In genomic region chr3:4751057-4752051, GRCh38 we compare ENCODE assay signal across 8 cellular contexts.
A peak's percentile ranks its signal among the peaks of the same experiment; 100 is the strongest.
DNase-seq lines count a peak whose midpoint lies in the region; ATAC-seq, FAIRE-seq and TF ChIP-seq lines count a peak whose summit lies in the region.

No MANE protein-coding gene starts in this region.

- H3K14ac ChIP-seq in IMR-90 (replicated peaks; ENCODE audit: low read depth, low read length): no peak overlapping the region

- peaks cover 30% of the 10 kb centered on the region for H3K4me1 Mint-ChIP-seq in astrocyte (ENCODE audit: low read depth, unreplicated experiment)
- H3K4me1 Mint-ChIP-seq in stimulated activated naive CD8-positive, alpha-beta T cell treated with anti-CD3 and anti-CD28 coated beads, Interleukin-15, amount 100 ng/mL, for 72 hours: peaks cover 78% of the 10 kb centered on the region

- H3K4me2 ChIP-seq in IMR-90 (ENCODE audit: low read depth, low read length) (no peak overlapping the region), astrocyte (ENCODE audit: low read length) (peak overlapping the region; percentile 71), keratinocyte (ENCODE audit: control insufficient read depth, extremely low read depth, insufficient read depth, low read depth, low read length) (peak overlapping the region; percentile 53)

- H3K27ac Mint-ChIP-seq in astrocyte (ENCODE audit: unreplicated experiment): peak overlapping the region; percentile 97
- H3K27ac Mint-ChIP-seq in stimulated activated naive CD8-positive, alpha-beta T cell treated with anti-CD3 and anti-CD28 coated beads, Interleukin-15, amount 100 ng/mL, for 72 hours: peak overlapping the region; percentile 86 to 96

- H3K36me3 Mint-ChIP-seq in astrocyte (ENCODE audit: low read depth, unreplicated experiment): peaks cover 17% of the 10 kb centered on the region

- FAIRE-seq in astrocyte (lab: Jason Lieb, UNC) (no peak), keratinocyte (lab: Jason Lieb, UNC) (no peak)

- CTCF ChIA-PET in AG04450 (lab: Charles Lee): interaction anchor here (0.6 to 1.6 kb wide), 3 partner anchors 21 to 225 kb away, joined by 3 to 4 read pairs (median 3); no protein-coding TSS in a partner anchor
- CTCF ChIA-PET in IMR-90 (lab: Yijun Ruan, JAX): interaction anchor here (0.6 kb wide), 1 partner anchor 37 kb away, joined by 4 read pairs; no protein-coding TSS in a partner anchor

- peaks cover 3% of the 10 kb centered on the region for H3K9me3 Mint-ChIP-seq in astrocyte (ENCODE audit: unreplicated experiment)
- peaks cover 0 to 5% of the 10 kb centered on the region in 2 donors for H3K9me3 Mint-ChIP-seq in stimulated activated naive CD8-positive, alpha-beta T cell treated with anti-CD3 and anti-CD28 coated beads, Interleukin-15, amount 100 ng/mL, for 72 hours

- no peak overlapping the region for H2AK5ac ChIP-seq in IMR-90 (ENCODE audit: low read depth, low read length)

- no peak overlapping the region for H3K4ac ChIP-seq in IMR-90 (ENCODE audit: low read depth, low read length)

- peaks cover 10% of the 10 kb centered on the region for H3K4me1 ChIP-seq in IMR-90 (ENCODE audit: control insufficient read depth, insufficient read depth, low read length)
- peaks cover 33% of the 10 kb centered on the region for H3K4me1 ChIP-seq in astrocyte (ENCODE audit: insufficient read depth, low read length)
- H3K4me1 ChIP-seq in keratinocyte (ENCODE audit: control insufficient read depth, extremely low read depth, insufficient read depth, low read length): peaks cover 29% of the 10 kb centered on the region

- peaks cover 6% of the 10 kb centered on the region for H3K27me3 Mint-ChIP-seq in astrocyte (ENCODE audit: low read depth, unreplicated experiment)
- no peaks in the 10 kb centered on the region for H3K27me3 Mint-ChIP-seq in stimulated activated naive CD8-positive, alpha-beta T cell treated with anti-CD3 and anti-CD28 coated beads, Interleukin-15, amount 100 ng/mL, for 72 hours

- POLR2A ChIA-PET in AG04450 (lab: Yijun Ruan, JAX) (interaction anchor here (0.6 to 0.7 kb wide), 2 partner anchors 71 to 103 kb away, joined by 5 to 7 read pairs; no protein-coding TSS in a partner anchor), IMR-90 (lab: Charles Lee; ENCODE audit: unreplicated experiment) (interaction anchor here (0.6 kb wide), 1 partner anchor 212 kb away, joined by 7 read pairs; no protein-coding TSS in a partner anchor)

- peak overlapping the region; percentile 52 for H3K27ac ChIP-seq in AG04450 (ENCODE audit: low read depth, low read length)
- H3K27ac ChIP-seq in IMR-90 (ENCODE audit: insufficient read depth, low read length): no peak overlapping the region
- H3K27ac ChIP-seq in astrocyte (ENCODE audit: low read depth, low read length): peak overlapping the region; percentile 76
- H3K27ac ChIP-seq in keratinocyte (ENCODE audit: control insufficient read depth, insufficient read depth, low read length): peak overlapping the region; percentile 45

- BruUV-seq in IMR-90 (replicated peaks; lab: Mats Ljungman, UMichigan): no TSS peak

- TF ChIP-seq CTCF in AG04450 (IDR thresholded peaks at IDR 0.05; ENCODE audit: low read depth, low read length) (no peak), IMR-90 (conservative IDR thresholded peaks at IDR 0.05; ENCODE audit: low read depth, low read length) (no peak), astrocyte (IDR thresholded peaks at IDR 0.05; ENCODE audit: insufficient read depth, low read depth, low read length) (no peak), keratinocyte (optimal IDR thresholded peaks at IDR 0.05 in 1 of 3, IDR thresholded peaks at IDR 0.05 in 1 of 3, conservative IDR thresholded peaks at IDR 0.05 in 1 of 3; ENCODE audit: extremely low read depth in 1 of 3, insufficient read depth in 2 of 3, low read length in 3 of 3) (no peak)

- peaks cover 12% of the 10 kb centered on the region for H3K27me3 ChIP-seq in AG04450 (ENCODE audit: control insufficient read depth, insufficient read depth, low read length)
- H3K27me3 ChIP-seq in IMR-90 (ENCODE audit: control insufficient read depth, insufficient read depth, low read length): peaks cover 26% of the 10 kb centered on the region
- H3K27me3 ChIP-seq in astrocyte (ENCODE audit: insufficient read depth, low read length): peaks cover 4% of the 10 kb centered on the region
- peaks cover 3% of the 10 kb centered on the region for H3K27me3 ChIP-seq in keratinocyte (ENCODE audit: control insufficient read depth, extremely low read depth, insufficient read depth, low read length)

- H3K9me3 ChIP-seq in AG04450 (ENCODE audit: control insufficient read depth, insufficient read depth, low read length) (peaks cover 8% of the 10 kb centered on the region), IMR-90 (ENCODE audit: control insufficient read depth, insufficient read depth, low read length) (no peaks in the 10 kb centered on the region; the same call in 1 of the 2 replicates), astrocyte (ENCODE audit: insufficient read depth, low read depth, low read length) (no peaks in the 10 kb centered on the region), keratinocyte (ENCODE audit: control insufficient read depth, low read depth, low read length) (no peaks in the 10 kb centered on the region)

- H3K56ac ChIP-seq in IMR-90 (ENCODE audit: extremely low read depth, insufficient read depth, low read length): no peak overlapping the region

- H3K79me1 ChIP-seq in IMR-90 (ENCODE audit: low read depth in 1 of 2, low read length in 2 of 2): no peaks in the 10 kb centered on the region

- ATAC-seq in IMR-90 (ENCODE audit: low read depth) (peak; percentile 60), HG02973 (IDR thresholded peaks at IDR 0.05; ENCODE audit: unreplicated experiment) (no peak)
- ATAC-seq in stimulated activated naive CD8-positive, alpha-beta T cell treated with anti-CD3 and anti-CD28 coated beads, Interleukin-15, amount 100 ng/mL, for 72 hours: peak; percentile 38

- no peaks in the 10 kb centered on the region for H3K9me1 ChIP-seq in IMR-90 (ENCODE audit: insufficient read depth, low read length)
- H3K9me1 ChIP-seq in keratinocyte (ENCODE audit: control insufficient read depth, extremely low read depth, insufficient read depth, low read length): no peaks in the 10 kb centered on the region

- no peak overlapping the region for H4K8ac ChIP-seq in IMR-90 (ENCODE audit: low read depth in 2 of 2, low read length in 2 of 2)

- no peak overlapping the region for H2BK20ac ChIP-seq in IMR-90 (ENCODE audit: low read depth, low read length)

- no peaks in the 10 kb centered on the region for H4K20me1 ChIP-seq in IMR-90 (ENCODE audit: insufficient read depth, low read length)
- H4K20me1 ChIP-seq in astrocyte (ENCODE audit: insufficient read depth, low read length): no peaks in the 10 kb centered on the region
- H4K20me1 ChIP-seq in keratinocyte (ENCODE audit: control insufficient read depth, extremely low read depth, insufficient read depth, low read length): no peaks in the 10 kb centered on the region

- H2BK120ac ChIP-seq in IMR-90 (ENCODE audit: low read depth, low read length): no peak overlapping the region

- H3K18ac ChIP-seq in IMR-90 (ENCODE audit: low read depth, low read length): 0 out of 2 replicates have a peak overlapping the region, but pooled peaks have one; percentile 25

- H2AFZ ChIP-seq in IMR-90 (replicated peaks; ENCODE audit: low read length, poor library complexity) (no peak overlapping the region), astrocyte (ENCODE audit: low read depth, low read length) (no peak overlapping the region), keratinocyte (ENCODE audit: control insufficient read depth, low read length) (no peak overlapping the region)

- no peak for TF ChIP-seq RAD21 in IMR-90 (IDR thresholded peaks at IDR 0.05; ENCODE audit: low read length)

- intact Hi-C loops in IMR-90 (cut with micrococcal nuclease): no loop called here

- WGBS in IMR-90 (ENCODE audit: extremely low coverage in 2 of 2, insufficient read length in 1 of 2), 2 experiments: 92% methylated on average over 1 of the region's 12 CpGs; no CpG with 5 or more reads in 1 of the 2 experiments

- TF ChIP-seq POLR2A in IMR-90 (IDR thresholded peaks at IDR 0.05; ENCODE audit: low read depth, low read length): no peak

- DNase-seq in AG04450 (ENCODE audit: low read depth, low spot score) (peak; percentile 61), IMR-90 (peak; percentile 87), astrocyte (ENCODE audit: low read depth) (peak; percentile 96), keratinocyte (ENCODE audit: low read depth, low spot score) (peak; percentile 38), NCI-H2107 treated with DMSO at 0.1 percent for 48 hours (lab: John Stamatoyannopoulos, UW; ENCODE audit: unreplicated experiment) (no peak), DMS53 treated with DMSO at 0.1 percent for 48 hours (lab: John Stamatoyannopoulos, UW; ENCODE audit: unreplicated experiment) (no peak)
- DNase-seq in stimulated activated naive CD8-positive, alpha-beta T cell treated with anti-CD3 and anti-CD28 coated beads, Interleukin-15, amount 100 ng/mL, for 72 hours: peak in 1 of 2 donors; percentile 19

- no peak overlapping the region for H3K9ac ChIP-seq in IMR-90 (ENCODE audit: low read depth, low read length)
- peak overlapping the region; percentile 72 for H3K9ac ChIP-seq in astrocyte (ENCODE audit: low read length)
- H3K9ac ChIP-seq in keratinocyte (ENCODE audit: control insufficient read depth, extremely low read depth, insufficient read depth, low read length): peak overlapping the region; percentile 45

- in situ Hi-C loops in IMR-90 (cut with MboI; ENCODE audit: low sequenced_read_pairs): no loop called here

- H3K79me2 ChIP-seq in astrocyte (ENCODE audit: insufficient read depth, low read length): no peaks in the 10 kb centered on the region
- no peaks in the 10 kb centered on the region for H3K79me2 ChIP-seq in keratinocyte (ENCODE audit: control insufficient read depth, insufficient read depth, low read length)

- H3K36me3 ChIP-seq in IMR-90 (ENCODE audit: control insufficient read depth, insufficient read depth, low read length) (no peaks in the 10 kb centered on the region), astrocyte (ENCODE audit: insufficient read depth, low read length) (no peaks in the 10 kb centered on the region), keratinocyte (ENCODE audit: control insufficient read depth in 2 of 2, extremely low read depth in 1 of 2, insufficient read depth in 2 of 2, low read length in 2 of 2) (no peaks in the 10 kb centered on the region)

- no peak overlapping the region for H2BK15ac ChIP-seq in IMR-90 (ENCODE audit: low read depth, low read length)

- H4K91ac ChIP-seq in IMR-90 (ENCODE audit: insufficient read depth, low read depth, low read length): no peak overlapping the region

- no peak overlapping the region for H4K5ac ChIP-seq in IMR-90 (ENCODE audit: low read depth, low read length)

- no peak overlapping the region for H2BK5ac ChIP-seq in IMR-90 (ENCODE audit: low read depth, low read length, poor library complexity, severe bottlenecking)

- H3K4me3 ChIP-seq in AG04450 (ENCODE audit: low read depth, low read length) (no peak overlapping the region), IMR-90 (ENCODE audit: insufficient read depth, low read depth, low read length) (no peak overlapping the region), astrocyte (ENCODE audit: insufficient read depth, low read depth, low read length) (no peak overlapping the region), keratinocyte (ENCODE audit: control insufficient read depth in 2 of 3, extremely low read depth in 1 of 3, insufficient read depth in 2 of 3, low read depth in 1 of 3, low read length in 3 of 3) (peak overlapping the region in 1 of 3 experiments; percentile 4)

- H3K4me3 Mint-ChIP-seq in astrocyte (ENCODE audit: unreplicated experiment): peak overlapping the region; percentile 61
- H3K4me3 Mint-ChIP-seq in stimulated activated naive CD8-positive, alpha-beta T cell treated with anti-CD3 and anti-CD28 coated beads, Interleukin-15, amount 100 ng/mL, for 72 hours: peak overlapping the region; percentile 56 to 80

- H2AK9ac ChIP-seq in IMR-90 (replicated peaks; ENCODE audit: low read depth, low read length, poor library complexity): no peak overlapping the region

- no peak overlapping the region for H3K23ac ChIP-seq in IMR-90 (ENCODE audit: low read depth, low read length)

- dilution Hi-C loops in IMR-90 (cut with HindIII; ENCODE audit: low sequenced_read_pairs, unreplicated experiment): no loop called here
- dilution Hi-C loops in keratinocyte (cut with MboI; ENCODE audit: extremely low pct_ligation_motif_present, low sequenced_read_pairs): no loop called here

Comparison
In these comparisons a context has a peak if more than half of its experiments do, and no peak if none do; other contexts are left out.
1. DNase-seq: peak in AG04450 (single experiment), IMR-90 (single experiment), astrocyte (single experiment) and keratinocyte (single experiment); none in NCI-H2107 treated with DMSO at 0.1 percent for 48 hours (single experiment) and DMS53 treated with DMSO at 0.1 percent for 48 hours (single experiment).